Comparison of ENCODE assay signal across 8 cellular contexts in genomic region chr6:150720774-150721233, GRCh38.
A peak's percentile ranks its signal among the peaks of the same experiment; 100 is the strongest.
DNase-seq lines count a peak whose midpoint lies in the region; ATAC-seq and TF ChIP-seq lines count a peak whose summit lies in the region.

No MANE protein-coding gene starts in this region.

- H3K36me3 Mint-ChIP-seq in brain, result peaks cover 4% of the 10 kb centered on the region

- peak overlapping the region; percentile 17 for H2AFZ ChIP-seq in neural cell (ENCODE audit: low read depth, low read length)

- H3K4me1 Mint-ChIP-seq in brain, result peaks cover 79% of the 10 kb centered on the region

- H3K36me3 ChIP-seq in neural cell (ENCODE audit: insufficient read depth, low read length), result no peaks in the 10 kb centered on the region

- H3K9ac ChIP-seq in neural cell (ENCODE audit: low read length), result peak overlapping the region; percentile 63

- H3K27me3 ChIP-seq in neural cell (ENCODE audit: insufficient read depth, low read depth, low read length), result no peaks in the 10 kb centered on the region

- H3K4me2 ChIP-seq in neural cell (ENCODE audit: low read length), result peak overlapping the region; percentile 77

- no peaks in the 10 kb centered on the region for H4K20me1 ChIP-seq in neural cell (ENCODE audit: insufficient read depth)

- H3K27me3 Mint-ChIP-seq in brain, result no peaks in the 10 kb centered on the region

- peak overlapping the region; percentile 47 for H3K27ac ChIP-seq in neural cell (ENCODE audit: low read length)

- DNase-seq in NOMO-1 treated with DMSO at 0.1 percent for 48 hours (lab: John Stamatoyannopoulos, UW; ENCODE audit: unreplicated experiment) (peak; percentile 6), NOMO-1 (lab: John Stamatoyannopoulos, UW; ENCODE audit: unreplicated experiment in 2 of 2) (no peak), NB4 (ENCODE audit: low read depth) (peak; percentile 8), NCI-H82 treated with DMSO at 0.1 percent for 48 hours (lab: John Stamatoyannopoulos, UW; ENCODE audit: unreplicated experiment) (no peak)
- no peak for DNase-seq in central memory CD4-positive, alpha-beta T cell

- TF ChIP-seq CTCF in NB4 (IDR thresholded peaks at IDR 0.05; ENCODE audit: low read depth, low read length), result no peak
- peak in 1 of 2 experiments; percentile 35 for TF ChIP-seq CTCF in brain (conservative IDR thresholded peaks at IDR 0.05)
- peak; percentile 47 for TF ChIP-seq CTCF in neural cell (IDR thresholded peaks at IDR 0.05; ENCODE audit: poor library complexity, severe bottlenecking)

- no peak for TF ChIP-seq RAD21 in neural cell (conservative IDR thresholded peaks at IDR 0.05)

- peak overlapping the region; percentile 86 to 89 (median 87) for H3K4me3 Mint-ChIP-seq in brain

- H3K9me3 ChIP-seq in neural cell (ENCODE audit: low read length), result no peaks in the 10 kb centered on the region

- peak overlapping the region; percentile 86 to 97 (median 94) for H3K27ac Mint-ChIP-seq in brain

- H3K9me3 Mint-ChIP-seq in brain, result no peaks in the 10 kb centered on the region

- TF ChIP-seq POLR2A in NB4 (IDR thresholded peaks at IDR 0.05; ENCODE audit: extremely low read depth, insufficient read length), result no peak

- peaks cover 34% of the 10 kb centered on the region for H3K79me2 ChIP-seq in neural cell (replicated peaks; ENCODE audit: insufficient read depth, low read length)

- no peak for TF ChIP-seq EP300 in neural cell (conservative IDR thresholded peaks at IDR 0.05; ENCODE audit: poor library complexity, severe bottlenecking)

- no peak overlapping the region for H3K4me3 ChIP-seq in NB4 (ENCODE audit: low read depth, low read length)
- H3K4me3 ChIP-seq in neural cell (ENCODE audit: low read length), result peak overlapping the region; percentile 62

- H3F3A ChIP-seq in neural cell (ENCODE audit: insufficient read depth, low read length, poor library complexity, severe bottlenecking), result peaks cover 3% of the 10 kb centered on the region

- peak; percentile 96 for ATAC-seq in HG02571 (IDR thresholded peaks at IDR 0.05; ENCODE audit: unreplicated experiment)

- no peaks in the 10 kb centered on the region for H3K9me2 ChIP-seq in neural cell (ENCODE audit: insufficient read depth, low read length)

TF ChIP-seq in neural cell, 6 proteins besides CTCF, POLR2A, EP300 and RAD21:
- TF ChIP-seq MXI1 (conservative IDR thresholded peaks at IDR 0.05; ENCODE audit: poor library complexity, severe bottlenecking) (no peak), POLR2AphosphoS5 (IDR thresholded peaks at IDR 0.05) (no peak), TAF1 (IDR thresholded peaks at IDR 0.05; ENCODE audit: low read depth) (no peak), REST (IDR thresholded peaks at IDR 0.05; ENCODE audit: borderline replicate concordance) (peak; percentile 51), EZH2 (IDR thresholded peaks at IDR 0.05; ENCODE audit: borderline replicate concordance, insufficient read depth, low read length, poor library complexity, severe bottlenecking) (no peak), SMC3 (conservative IDR thresholded peaks at IDR 0.05; ENCODE audit: poor library complexity) (peak; percentile 29)

Comparison
In these comparisons a context has a peak if more than half of its experiments do, and no peak if none do; other contexts are left out.
1. DNase-seq: peak in NOMO-1 treated with DMSO at 0.1 percent for 48 hours (single experiment) and NB4 (single experiment); none in NOMO-1 (0 of 2), NCI-H82 treated with DMSO at 0.1 percent for 48 hours (single experiment) and central memory CD4-positive, alpha-beta T cell (single experiment).